16 cellular contexts compared by ENCODE assay signal in genomic region chr20:20782747-20783146, GRCh38.
DNase-seq lines count a peak whose midpoint lies in the region; ATAC-seq and TF ChIP-seq lines count a peak whose summit lies in the region.
"Had no signal": no experiment of that assay in that cellular context is flagged by ENCODE, and none has a peak within 500 bp of the region (broad histone marks: within the 10 kb centered on the region; RNA-seq: fewer than 3 reads in every experiment).

No MANE protein-coding gene starts in this region.

- TF ChIP-seq CTCF in colonic mucosa (IDR thresholded peaks at IDR 0.05) (no peak), parathyroid adenoma (IDR thresholded peaks at IDR 0.05) (no peak)

- DNase-seq in D341Med (ENCODE audit: low spot score) (peak; percentile 50), NCI-H69 (lab: John Stamatoyannopoulos, UW) (peak; percentile 17), colonic mucosa (peak; percentile 66), NK-92 (lab: John Stamatoyannopoulos, UW; ENCODE audit: unreplicated experiment) (no peak), NCI-H345 treated with DMSO at 0.1 percent for 48 hours (lab: John Stamatoyannopoulos, UW; ENCODE audit: unreplicated experiment) (no peak)
- DNase-seq: 8988T; AML-193; Caco-2; CD8-positive, alpha-beta memory T cell; DMS53; GF-D8 had no signal

- H3K9me3 ChIP-seq in colonic mucosa (no peaks in the 10 kb centered on the region), parathyroid adenoma (ENCODE audit: control insufficient read depth, low read length) (no peaks in the 10 kb centered on the region)
- H3K9me3 ChIP-seq: HAP-1 had no signal

- H3K4me3 ChIP-seq in colonic mucosa, result no peak overlapping the region
- no peak overlapping the region for H3K4me3 ChIP-seq in parathyroid adenoma (ENCODE audit: low read depth, low read length)
- H3K4me3 ChIP-seq: BLaER1, HAP-1 had no signal

- H3K27me3 ChIP-seq in colonic mucosa, result no peaks in the 10 kb centered on the region
- no peaks in the 10 kb centered on the region for H3K27me3 ChIP-seq in parathyroid adenoma (ENCODE audit: control insufficient read depth, insufficient read depth, low read length)
- H3K27me3 ChIP-seq: BLaER1 had no signal

- ATAC-seq in HG02610 (IDR thresholded peaks at IDR 0.05; ENCODE audit: unreplicated experiment) (no peak), GM19328 (IDR thresholded peaks at IDR 0.05; ENCODE audit: unreplicated experiment) (no peak)

- intact Hi-C loops in colonic mucosa (cut with DNase I), result no loop called here

- H2AFZ ChIP-seq in parathyroid adenoma, result no peak overlapping the region

- no peak overlapping the region for H3K9ac ChIP-seq in colonic mucosa (ENCODE audit: low read depth in 2 of 2, low read length in 2 of 2)
- H3K9ac ChIP-seq in parathyroid adenoma, result no peak overlapping the region
- H3K9ac ChIP-seq: BLaER1 had no signal

- H3K4me1 ChIP-seq in colonic mucosa, result no peaks in the 10 kb centered on the region
- no peaks in the 10 kb centered on the region for H3K4me1 ChIP-seq in parathyroid adenoma
- H3K4me1 ChIP-seq: BLaER1, Caco-2, HAP-1 had no signal

- H3K27ac ChIP-seq in colonic mucosa (peak overlapping the region; percentile 1), parathyroid adenoma (no peak overlapping the region)
- H3K27ac ChIP-seq: BLaER1 had no signal

- no peaks in the 10 kb centered on the region for H3K79me2 ChIP-seq in parathyroid adenoma

- H3K36me3 ChIP-seq in colonic mucosa, result no peaks in the 10 kb centered on the region
- no peaks in the 10 kb centered on the region for H3K36me3 ChIP-seq in parathyroid adenoma (ENCODE audit: control insufficient read depth, insufficient read depth, low read length)
- H3K36me3 ChIP-seq: BLaER1, HAP-1 had no signal

- peak overlapping the region; percentile 8 for H3K4me2 ChIP-seq in parathyroid adenoma (ENCODE audit: low read length)
- H3K4me2 ChIP-seq: BLaER1 had no signal

Comparison
In these comparisons a context has a peak if more than half of its experiments do, and no peak if none do; other contexts are left out.
1. DNase-seq: peak in D341Med (single experiment), NCI-H69 (single experiment) and colonic mucosa (single experiment); none in NK-92 (single experiment) and NCI-H345 treated with DMSO at 0.1 percent for 48 hours (single experiment).